1 cellular context compared by ENCODE assay signal in the genomic region with DNA sequence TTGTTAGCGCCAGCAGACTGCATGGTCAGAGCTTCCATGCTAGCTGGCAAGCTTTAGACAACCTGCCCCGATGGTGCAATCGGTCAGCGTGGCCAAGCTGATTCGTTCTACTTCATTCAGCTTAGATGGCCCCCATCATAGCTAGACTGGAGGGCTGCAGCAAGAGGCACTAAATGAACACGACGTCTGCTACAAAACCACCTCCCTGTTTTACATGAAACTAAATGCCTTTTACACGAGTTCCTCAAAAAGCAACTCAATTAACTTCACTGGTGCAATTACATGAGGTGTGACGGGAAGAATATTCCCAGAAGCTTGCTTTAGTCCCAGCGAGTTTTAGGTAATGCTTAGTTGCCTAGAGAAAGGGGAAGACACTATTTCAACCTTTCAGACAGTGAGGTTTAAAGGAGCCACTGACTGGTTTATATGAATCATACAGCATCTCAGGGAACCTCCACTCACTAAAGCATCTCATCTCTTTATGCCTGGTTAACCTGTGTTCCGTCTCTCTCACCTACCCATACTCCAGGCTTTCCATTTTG.
TF ChIP-seq lines count a peak whose summit lies in the region.

No MANE protein-coding gene starts in this region.

TF ChIP-seq in GM12878, 131 proteins besides CTCF, POLR2A, EP300 and RAD21 (continued from another document):
- TF ChIP-seq, protein P1, sequence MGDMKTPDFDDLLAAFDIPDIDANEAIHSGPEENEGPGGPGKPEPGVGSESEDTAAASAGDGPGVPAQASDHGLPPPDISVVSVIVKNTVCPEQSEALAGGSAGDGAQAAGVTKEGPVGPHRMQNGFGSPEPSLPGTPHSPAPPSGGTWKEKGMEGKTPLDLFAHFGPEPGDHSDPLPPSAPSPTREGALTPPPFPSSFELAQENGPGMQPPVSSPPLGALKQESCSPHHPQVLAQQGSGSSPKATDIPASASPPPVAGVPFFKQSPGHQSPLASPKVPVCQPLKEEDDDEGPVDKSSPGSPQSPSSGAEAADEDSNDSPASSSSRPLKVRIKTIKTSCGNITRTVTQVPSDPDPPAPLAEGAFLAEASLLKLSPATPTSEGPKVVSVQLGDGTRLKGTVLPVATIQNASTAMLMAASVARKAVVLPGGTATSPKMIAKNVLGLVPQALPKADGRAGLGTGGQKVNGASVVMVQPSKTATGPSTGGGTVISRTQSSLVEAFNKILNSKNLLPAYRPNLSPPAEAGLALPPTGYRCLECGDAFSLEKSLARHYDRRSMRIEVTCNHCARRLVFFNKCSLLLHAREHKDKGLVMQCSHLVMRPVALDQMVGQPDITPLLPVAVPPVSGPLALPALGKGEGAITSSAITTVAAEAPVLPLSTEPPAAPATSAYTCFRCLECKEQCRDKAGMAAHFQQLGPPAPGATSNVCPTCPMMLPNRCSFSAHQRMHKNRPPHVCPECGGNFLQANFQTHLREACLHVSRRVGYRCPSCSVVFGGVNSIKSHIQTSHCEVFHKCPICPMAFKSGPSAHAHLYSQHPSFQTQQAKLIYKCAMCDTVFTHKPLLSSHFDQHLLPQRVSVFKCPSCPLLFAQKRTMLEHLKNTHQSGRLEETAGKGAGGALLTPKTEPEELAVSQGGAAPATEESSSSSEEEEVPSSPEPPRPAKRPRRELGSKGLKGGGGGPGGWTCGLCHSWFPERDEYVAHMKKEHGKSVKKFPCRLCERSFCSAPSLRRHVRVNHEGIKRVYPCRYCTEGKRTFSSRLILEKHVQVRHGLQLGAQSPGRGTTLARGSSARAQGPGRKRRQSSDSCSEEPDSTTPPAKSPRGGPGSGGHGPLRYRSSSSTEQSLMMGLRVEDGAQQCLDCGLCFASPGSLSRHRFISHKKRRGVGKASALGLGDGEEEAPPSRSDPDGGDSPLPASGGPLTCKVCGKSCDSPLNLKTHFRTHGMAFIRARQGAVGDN (IDR thresholded peaks at IDR 0.05), result no peak
- TF ChIP-seq MEF2A (IDR thresholded peaks at IDR 0.05; ENCODE audit: insufficient read depth, low read depth, low read length), result no peak
- no peak for TF ChIP-seq GABPA (IDR thresholded peaks at IDR 0.05; ENCODE audit: low read depth)
- TF ChIP-seq, protein P2, sequence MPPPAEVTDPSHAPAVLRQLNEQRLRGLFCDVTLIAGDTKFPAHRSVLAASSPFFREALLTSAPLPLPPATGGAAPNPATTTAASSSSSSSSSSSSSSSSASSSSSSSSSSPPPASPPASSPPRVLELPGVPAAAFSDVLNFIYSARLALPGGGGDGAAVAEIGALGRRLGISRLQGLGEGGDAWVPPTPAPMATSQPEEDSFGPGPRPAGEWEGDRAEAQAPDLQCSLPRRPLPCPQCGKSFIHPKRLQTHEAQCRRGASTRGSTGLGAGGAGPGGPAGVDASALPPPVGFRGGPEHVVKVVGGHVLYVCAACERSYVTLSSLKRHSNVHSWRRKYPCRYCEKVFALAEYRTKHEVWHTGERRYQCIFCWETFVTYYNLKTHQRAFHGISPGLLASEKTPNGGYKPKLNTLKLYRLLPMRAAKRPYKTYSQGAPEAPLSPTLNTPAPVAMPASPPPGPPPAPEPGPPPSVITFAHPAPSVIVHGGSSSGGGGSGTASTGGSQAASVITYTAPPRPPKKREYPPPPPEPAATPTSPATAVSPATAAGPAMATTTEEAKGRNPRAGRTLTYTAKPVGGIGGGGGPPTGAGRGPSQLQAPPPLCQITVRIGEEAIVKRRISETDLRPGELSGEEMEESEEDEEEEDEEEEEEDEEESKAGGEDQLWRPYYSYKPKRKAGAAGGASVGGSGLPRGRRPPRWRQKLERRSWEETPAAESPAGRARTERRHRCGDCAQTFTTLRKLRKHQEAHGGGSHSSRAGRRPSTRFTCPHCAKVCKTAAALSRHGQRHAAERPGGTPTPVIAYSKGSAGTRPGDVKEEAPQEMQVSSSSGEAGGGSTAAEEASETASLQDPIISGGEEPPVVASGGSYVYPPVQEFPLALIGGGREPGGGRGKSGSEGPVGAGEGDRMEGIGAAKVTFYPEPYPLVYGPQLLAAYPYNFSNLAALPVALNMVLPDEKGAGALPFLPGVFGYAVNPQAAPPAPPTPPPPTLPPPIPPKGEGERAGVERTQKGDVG (CRISPR knock-in tag; IDR thresholded peaks at IDR 0.05), result no peak
- TF ChIP-seq ZNF217 (IDR thresholded peaks at IDR 0.05), result no peak
- TF ChIP-seq ZNF24 (IDR thresholded peaks at IDR 0.05), result no peak
- TF ChIP-seq, protein P3, sequence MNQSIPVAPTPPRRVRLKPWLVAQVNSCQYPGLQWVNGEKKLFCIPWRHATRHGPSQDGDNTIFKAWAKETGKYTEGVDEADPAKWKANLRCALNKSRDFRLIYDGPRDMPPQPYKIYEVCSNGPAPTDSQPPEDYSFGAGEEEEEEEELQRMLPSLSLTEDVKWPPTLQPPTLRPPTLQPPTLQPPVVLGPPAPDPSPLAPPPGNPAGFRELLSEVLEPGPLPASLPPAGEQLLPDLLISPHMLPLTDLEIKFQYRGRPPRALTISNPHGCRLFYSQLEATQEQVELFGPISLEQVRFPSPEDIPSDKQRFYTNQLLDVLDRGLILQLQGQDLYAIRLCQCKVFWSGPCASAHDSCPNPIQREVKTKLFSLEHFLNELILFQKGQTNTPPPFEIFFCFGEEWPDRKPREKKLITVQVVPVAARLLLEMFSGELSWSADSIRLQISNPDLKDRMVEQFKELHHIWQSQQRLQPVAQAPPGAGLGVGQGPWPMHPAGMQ (IDR thresholded peaks at IDR 0.05; ENCODE audit: borderline replicate concordance), result no peak
- peak; percentile 52; the same call in 1 of the 2 replicates for TF ChIP-seq NBN (IDR thresholded peaks at IDR 0.05)
- no peak for TF ChIP-seq PAX8 (IDR thresholded peaks at IDR 0.05)
- TF ChIP-seq BACH1 (IDR thresholded peaks at IDR 0.05; ENCODE audit: borderline replicate concordance), result no peak
- no peak for TF ChIP-seq SMAD1 (IDR thresholded peaks at IDR 0.05; ENCODE audit: low read depth, partially characterized antibody)
- no peak for TF ChIP-seq NFYA (IDR thresholded peaks at IDR 0.05; ENCODE audit: borderline replicate concordance, low read depth, low read length)
- TF ChIP-seq, protein P4, sequence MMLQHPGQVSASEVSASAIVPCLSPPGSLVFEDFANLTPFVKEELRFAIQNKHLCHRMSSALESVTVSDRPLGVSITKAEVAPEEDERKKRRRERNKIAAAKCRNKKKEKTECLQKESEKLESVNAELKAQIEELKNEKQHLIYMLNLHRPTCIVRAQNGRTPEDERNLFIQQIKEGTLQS (IDR thresholded peaks at IDR 0.05; ENCODE audit: borderline replicate concordance, extremely low read depth, low read depth, low read length), result no peak
- TF ChIP-seq TCF3 (IDR thresholded peaks at IDR 0.05; ENCODE audit: borderline replicate concordance, insufficient read depth, low read depth, low read length), result no peak
- TF ChIP-seq POLR2AphosphoS5 (IDR thresholded peaks at IDR 0.05; ENCODE audit: low read length), result no peak
- TF ChIP-seq ZZZ3 (IDR thresholded peaks at IDR 0.05; ENCODE audit: control insufficient read depth, insufficient read length, low read depth), result no peak
- TF ChIP-seq SREBF2 (IDR thresholded peaks at IDR 0.05; ENCODE audit: low read length), result no peak
- TF ChIP-seq LARP7 (IDR thresholded peaks at IDR 0.05), result no peak
- TF ChIP-seq, protein P5, sequence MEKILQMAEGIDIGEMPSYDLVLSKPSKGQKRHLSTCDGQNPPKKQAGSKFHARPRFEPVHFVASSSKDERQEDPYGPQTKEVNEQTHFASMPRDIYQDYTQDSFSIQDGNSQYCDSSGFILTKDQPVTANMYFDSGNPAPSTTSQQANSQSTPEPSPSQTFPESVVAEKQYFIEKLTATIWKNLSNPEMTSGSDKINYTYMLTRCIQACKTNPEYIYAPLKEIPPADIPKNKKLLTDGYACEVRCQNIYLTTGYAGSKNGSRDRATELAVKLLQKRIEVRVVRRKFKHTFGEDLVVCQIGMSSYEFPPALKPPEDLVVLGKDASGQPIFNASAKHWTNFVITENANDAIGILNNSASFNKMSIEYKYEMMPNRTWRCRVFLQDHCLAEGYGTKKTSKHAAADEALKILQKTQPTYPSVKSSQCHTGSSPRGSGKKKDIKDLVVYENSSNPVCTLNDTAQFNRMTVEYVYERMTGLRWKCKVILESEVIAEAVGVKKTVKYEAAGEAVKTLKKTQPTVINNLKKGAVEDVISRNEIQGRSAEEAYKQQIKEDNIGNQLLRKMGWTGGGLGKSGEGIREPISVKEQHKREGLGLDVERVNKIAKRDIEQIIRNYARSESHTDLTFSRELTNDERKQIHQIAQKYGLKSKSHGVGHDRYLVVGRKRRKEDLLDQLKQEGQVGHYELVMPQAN (conservative IDR thresholded peaks at IDR 0.05), result no peak
- TF ChIP-seq MTA3 (IDR thresholded peaks at IDR 0.05; ENCODE audit: borderline replicate concordance, low read length), result 0 out of 2 replicates have a peak, but pooled peaks have one; percentile 7
- no peak for TF ChIP-seq SMC3 (IDR thresholded peaks at IDR 0.05; ENCODE audit: borderline replicate concordance, low read length)
